In the genomic region with DNA sequence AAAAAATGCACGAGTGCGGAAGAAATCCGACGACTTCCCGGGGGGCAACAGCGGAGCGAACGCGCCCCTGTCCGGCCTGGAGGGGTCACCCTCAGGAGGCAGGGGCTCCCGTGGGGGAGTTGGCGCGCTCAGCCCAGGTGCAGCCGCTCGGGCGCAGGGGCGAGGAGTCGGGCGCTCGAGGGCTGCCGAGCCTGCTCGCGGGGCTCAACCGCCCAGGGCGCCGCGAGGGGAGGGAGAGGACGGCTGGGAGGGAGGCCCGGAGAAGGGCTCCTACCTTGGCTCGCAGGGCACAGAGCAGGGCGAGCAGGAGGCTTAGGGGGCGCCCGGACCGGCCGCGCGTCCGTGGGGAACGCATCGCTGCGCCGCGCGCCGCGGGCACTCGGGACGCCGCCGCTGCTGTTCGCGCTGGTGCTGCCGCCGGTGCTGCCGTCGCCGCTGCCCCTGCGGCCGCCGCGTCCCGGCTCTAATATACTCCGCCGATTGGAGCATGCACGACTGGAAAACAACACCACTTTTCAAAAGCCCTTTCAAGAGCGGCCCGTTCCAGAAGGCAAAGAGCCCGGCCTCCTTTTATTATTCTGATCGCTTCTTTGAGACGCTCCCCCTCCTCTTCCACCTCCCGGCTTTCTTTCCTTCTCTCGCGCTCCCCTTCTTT, we compare ENCODE assay signal across 1 cellular context.
TF ChIP-seq lines count a peak whose summit lies in the region.

No MANE protein-coding gene starts in this region.

TF ChIP-seq in H1, 55 proteins besides CTCF, POLR2A, EP300 and RAD21:
- no peak for TF ChIP-seq ZNF274 (IDR thresholded peaks at IDR 0.05; ENCODE audit: borderline replicate concordance, extremely low read depth, low read length)
- TF ChIP-seq, protein P1, sequence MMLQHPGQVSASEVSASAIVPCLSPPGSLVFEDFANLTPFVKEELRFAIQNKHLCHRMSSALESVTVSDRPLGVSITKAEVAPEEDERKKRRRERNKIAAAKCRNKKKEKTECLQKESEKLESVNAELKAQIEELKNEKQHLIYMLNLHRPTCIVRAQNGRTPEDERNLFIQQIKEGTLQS (IDR thresholded peaks at IDR 0.05; ENCODE audit: insufficient read depth, low read depth, low read length): no peak
- TF ChIP-seq, protein P2, sequence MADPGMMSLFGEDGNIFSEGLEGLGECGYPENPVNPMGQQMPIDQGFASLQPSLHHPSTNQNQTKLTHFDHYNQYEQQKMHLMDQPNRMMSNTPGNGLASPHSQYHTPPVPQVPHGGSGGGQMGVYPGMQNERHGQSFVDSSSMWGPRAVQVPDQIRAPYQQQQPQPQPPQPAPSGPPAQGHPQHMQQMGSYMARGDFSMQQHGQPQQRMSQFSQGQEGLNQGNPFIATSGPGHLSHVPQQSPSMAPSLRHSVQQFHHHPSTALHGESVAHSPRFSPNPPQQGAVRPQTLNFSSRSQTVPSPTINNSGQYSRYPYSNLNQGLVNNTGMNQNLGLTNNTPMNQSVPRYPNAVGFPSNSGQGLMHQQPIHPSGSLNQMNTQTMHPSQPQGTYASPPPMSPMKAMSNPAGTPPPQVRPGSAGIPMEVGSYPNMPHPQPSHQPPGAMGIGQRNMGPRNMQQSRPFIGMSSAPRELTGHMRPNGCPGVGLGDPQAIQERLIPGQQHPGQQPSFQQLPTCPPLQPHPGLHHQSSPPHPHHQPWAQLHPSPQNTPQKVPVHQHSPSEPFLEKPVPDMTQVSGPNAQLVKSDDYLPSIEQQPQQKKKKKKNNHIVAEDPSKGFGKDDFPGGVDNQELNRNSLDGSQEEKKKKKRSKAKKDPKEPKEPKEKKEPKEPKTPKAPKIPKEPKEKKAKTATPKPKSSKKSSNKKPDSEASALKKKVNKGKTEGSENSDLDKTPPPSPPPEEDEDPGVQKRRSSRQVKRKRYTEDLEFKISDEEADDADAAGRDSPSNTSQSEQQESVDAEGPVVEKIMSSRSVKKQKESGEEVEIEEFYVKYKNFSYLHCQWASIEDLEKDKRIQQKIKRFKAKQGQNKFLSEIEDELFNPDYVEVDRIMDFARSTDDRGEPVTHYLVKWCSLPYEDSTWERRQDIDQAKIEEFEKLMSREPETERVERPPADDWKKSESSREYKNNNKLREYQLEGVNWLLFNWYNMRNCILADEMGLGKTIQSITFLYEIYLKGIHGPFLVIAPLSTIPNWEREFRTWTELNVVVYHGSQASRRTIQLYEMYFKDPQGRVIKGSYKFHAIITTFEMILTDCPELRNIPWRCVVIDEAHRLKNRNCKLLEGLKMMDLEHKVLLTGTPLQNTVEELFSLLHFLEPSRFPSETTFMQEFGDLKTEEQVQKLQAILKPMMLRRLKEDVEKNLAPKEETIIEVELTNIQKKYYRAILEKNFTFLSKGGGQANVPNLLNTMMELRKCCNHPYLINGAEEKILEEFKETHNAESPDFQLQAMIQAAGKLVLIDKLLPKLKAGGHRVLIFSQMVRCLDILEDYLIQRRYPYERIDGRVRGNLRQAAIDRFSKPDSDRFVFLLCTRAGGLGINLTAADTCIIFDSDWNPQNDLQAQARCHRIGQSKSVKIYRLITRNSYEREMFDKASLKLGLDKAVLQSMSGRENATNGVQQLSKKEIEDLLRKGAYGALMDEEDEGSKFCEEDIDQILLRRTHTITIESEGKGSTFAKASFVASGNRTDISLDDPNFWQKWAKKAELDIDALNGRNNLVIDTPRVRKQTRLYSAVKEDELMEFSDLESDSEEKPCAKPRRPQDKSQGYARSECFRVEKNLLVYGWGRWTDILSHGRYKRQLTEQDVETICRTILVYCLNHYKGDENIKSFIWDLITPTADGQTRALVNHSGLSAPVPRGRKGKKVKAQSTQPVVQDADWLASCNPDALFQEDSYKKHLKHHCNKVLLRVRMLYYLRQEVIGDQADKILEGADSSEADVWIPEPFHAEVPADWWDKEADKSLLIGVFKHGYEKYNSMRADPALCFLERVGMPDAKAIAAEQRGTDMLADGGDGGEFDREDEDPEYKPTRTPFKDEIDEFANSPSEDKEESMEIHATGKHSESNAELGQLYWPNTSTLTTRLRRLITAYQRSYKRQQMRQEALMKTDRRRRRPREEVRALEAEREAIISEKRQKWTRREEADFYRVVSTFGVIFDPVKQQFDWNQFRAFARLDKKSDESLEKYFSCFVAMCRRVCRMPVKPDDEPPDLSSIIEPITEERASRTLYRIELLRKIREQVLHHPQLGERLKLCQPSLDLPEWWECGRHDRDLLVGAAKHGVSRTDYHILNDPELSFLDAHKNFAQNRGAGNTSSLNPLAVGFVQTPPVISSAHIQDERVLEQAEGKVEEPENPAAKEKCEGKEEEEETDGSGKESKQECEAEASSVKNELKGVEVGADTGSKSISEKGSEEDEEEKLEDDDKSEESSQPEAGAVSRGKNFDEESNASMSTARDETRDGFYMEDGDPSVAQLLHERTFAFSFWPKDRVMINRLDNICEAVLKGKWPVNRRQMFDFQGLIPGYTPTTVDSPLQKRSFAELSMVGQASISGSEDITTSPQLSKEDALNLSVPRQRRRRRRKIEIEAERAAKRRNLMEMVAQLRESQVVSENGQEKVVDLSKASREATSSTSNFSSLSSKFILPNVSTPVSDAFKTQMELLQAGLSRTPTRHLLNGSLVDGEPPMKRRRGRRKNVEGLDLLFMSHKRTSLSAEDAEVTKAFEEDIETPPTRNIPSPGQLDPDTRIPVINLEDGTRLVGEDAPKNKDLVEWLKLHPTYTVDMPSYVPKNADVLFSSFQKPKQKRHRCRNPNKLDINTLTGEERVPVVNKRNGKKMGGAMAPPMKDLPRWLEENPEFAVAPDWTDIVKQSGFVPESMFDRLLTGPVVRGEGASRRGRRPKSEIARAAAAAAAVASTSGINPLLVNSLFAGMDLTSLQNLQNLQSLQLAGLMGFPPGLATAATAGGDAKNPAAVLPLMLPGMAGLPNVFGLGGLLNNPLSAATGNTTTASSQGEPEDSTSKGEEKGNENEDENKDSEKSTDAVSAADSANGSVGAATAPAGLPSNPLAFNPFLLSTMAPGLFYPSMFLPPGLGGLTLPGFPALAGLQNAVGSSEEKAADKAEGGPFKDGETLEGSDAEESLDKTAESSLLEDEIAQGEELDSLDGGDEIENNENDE (IDR thresholded peaks at IDR 0.05; ENCODE audit: insufficient replicate concordance, low read length): no peak
- TF ChIP-seq ASH2L (IDR thresholded peaks at IDR 0.05; ENCODE audit: low read length): peak; percentile 4
- TF ChIP-seq HDAC6 (IDR thresholded peaks at IDR 0.05; ENCODE audit: low read depth, low read length): no peak
- TF ChIP-seq JUND (IDR thresholded peaks at IDR 0.05; ENCODE audit: low read length): no peak
- TF ChIP-seq SRF (IDR thresholded peaks at IDR 0.05; ENCODE audit: low read depth, low read length): no peak
- TF ChIP-seq, protein P3, sequence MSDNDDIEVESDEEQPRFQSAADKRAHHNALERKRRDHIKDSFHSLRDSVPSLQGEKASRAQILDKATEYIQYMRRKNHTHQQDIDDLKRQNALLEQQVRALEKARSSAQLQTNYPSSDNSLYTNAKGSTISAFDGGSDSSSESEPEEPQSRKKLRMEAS (IDR thresholded peaks at IDR 0.05): no peak
- no peak for TF ChIP-seq SP1 (IDR thresholded peaks at IDR 0.05; ENCODE audit: low read depth, low read length)
- no peak for TF ChIP-seq BRCA1 (IDR thresholded peaks at IDR 0.05; ENCODE audit: low read depth, low read length)
- no peak for TF ChIP-seq TCF12 (IDR thresholded peaks at IDR 0.05; ENCODE audit: low read depth, low read length)
- peak; percentile 33; the same call in 1 of the 2 replicates for TF ChIP-seq PHF8 (conservative IDR thresholded peaks at IDR 0.05; ENCODE audit: low read depth, low read length)
- TF ChIP-seq HDAC2 (IDR thresholded peaks at IDR 0.05; ENCODE audit: borderline replicate concordance in 1 of 2, low read depth in 2 of 2, low read length in 2 of 2): peak in 1 of 2 experiments; percentile 61; a peak in 1 of 4 replicates
- 0 out of 2 replicates have a peak, but pooled peaks have one; percentile 29 for TF ChIP-seq SUZ12 (IDR thresholded peaks at IDR 0.05; ENCODE audit: low read length)
- no peak for TF ChIP-seq GTF2F1 (IDR thresholded peaks at IDR 0.05; ENCODE audit: borderline replicate concordance, low read depth, low read length)
- TF ChIP-seq, protein P4, sequence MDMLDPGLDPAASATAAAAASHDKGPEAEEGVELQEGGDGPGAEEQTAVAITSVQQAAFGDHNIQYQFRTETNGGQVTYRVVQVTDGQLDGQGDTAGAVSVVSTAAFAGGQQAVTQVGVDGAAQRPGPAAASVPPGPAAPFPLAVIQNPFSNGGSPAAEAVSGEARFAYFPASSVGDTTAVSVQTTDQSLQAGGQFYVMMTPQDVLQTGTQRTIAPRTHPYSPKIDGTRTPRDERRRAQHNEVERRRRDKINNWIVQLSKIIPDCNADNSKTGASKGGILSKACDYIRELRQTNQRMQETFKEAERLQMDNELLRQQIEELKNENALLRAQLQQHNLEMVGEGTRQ (IDR thresholded peaks at IDR 0.05; ENCODE audit: low read length): no peak
- TF ChIP-seq JUN (IDR thresholded peaks at IDR 0.05; ENCODE audit: low read depth, low read length): no peak
TF ChIP-seq in H1: peak in this region for 4.
